ENCODE assay signal across 17 cellular contexts in genomic region chr10:22945934-22946673, GRCh38. TPM values are rescaled to one million over a fixed set of nuclear protein-coding genes. Genes with fewer than 3 reads are reported as not detected.
DNase-seq lines count a peak whose midpoint lies in the region; ATAC-seq, FAIRE-seq and TF ChIP-seq lines count a peak whose summit lies in the region.
"Had no signal": no experiment of that assay in that cellular context is flagged by ENCODE, and none has a peak within 500 bp of the region (broad histone marks: within the 10 kb centered on the region; RNA-seq: fewer than 3 reads in every experiment).

No MANE protein-coding gene starts in this region.

- H3K36me3 ChIP-seq in body of pancreas (replicated peaks in 1 of 2; ENCODE audit: insufficient read depth in 1 of 2, low read depth in 2 of 2), result no peaks in the 10 kb centered on the region
- no peaks in the 10 kb centered on the region for H3K36me3 ChIP-seq in heart right ventricle
- H3K36me3 ChIP-seq: brain microvascular endothelial cell had no signal

- H3K4me1 ChIP-seq in body of pancreas (no peaks in the 10 kb centered on the region), heart right ventricle (no peaks in the 10 kb centered on the region)

- no peaks in the 10 kb centered on the region for H3K27me3 ChIP-seq in body of pancreas
- H3K27me3 ChIP-seq in heart right ventricle, result no peaks in the 10 kb centered on the region
- H3K27me3 ChIP-seq: brain microvascular endothelial cell had no signal

- H3K9me3 ChIP-seq in body of pancreas (no peaks in the 10 kb centered on the region), heart right ventricle (peaks cover 0 to 43% (median 10%) of the 10 kb centered on the region in 11 donors)

- FAIRE-seq in GM12892 (lab: Jason Lieb, UNC) (peak; percentile 51), GM19239 (lab: Jason Lieb, UNC) (peak; percentile 86)

- intact Hi-C loops in body of pancreas (cut with DNase I) (no loop called here), heart right ventricle (cut with DNase I) (no loop called here)

- H3K4me3 ChIP-seq in body of pancreas (no peak overlapping the region), heart right ventricle (no peak overlapping the region)

- H3K27ac ChIP-seq in body of pancreas (no peak overlapping the region), heart right ventricle (no peak overlapping the region)
- H3K27ac ChIP-seq: brain microvascular endothelial cell had no signal

- 84 to 87% methylated on average over 2 of the region's 2 CpGs for whole genome bisulfite sequencing in body of pancreas, 2 donors
- WGBS in heart right ventricle, 2 donors, result 90 to 94% methylated on average over 2 of the region's 2 CpGs

- DNase-seq in GM12892 (ENCODE audit: insufficient read length) (no peak), GM19239 (ENCODE audit: insufficient read length, low spot score) (peak; percentile 9), body of pancreas (no peak), heart right ventricle (no peak), NCI-H2227 treated with DMSO at 0.1 percent for 48 hours (lab: John Stamatoyannopoulos, UW) (no peak)
- DNase-seq in stimulated activated naive CD4-positive, alpha-beta T cell treated with Interleukin-2 at 50 U/mL for 16 hours (lab: John Stamatoyannopoulos, UW), result no peak
- DNase-seq: activated naive CD4-positive, alpha-beta T cell; brain microvascular endothelial cell; Calu3; HFFc6; left cardiac atrium; NCI-H187 treated with DMSO at 0.1 percent for 48 hours; NCI-H774; stimulated activated naive CD4-positive, alpha-beta T cell; SW 1271 had no signal

- ATAC-seq in HG02588 (IDR thresholded peaks at IDR 0.05; ENCODE audit: unreplicated experiment) (peak; percentile 80), HG03196 (IDR thresholded peaks at IDR 0.05; ENCODE audit: unreplicated experiment) (peak; percentile 74), body of pancreas (no peak), heart right ventricle (no peak)
- ATAC-seq: left cardiac atrium had no signal

- TF ChIP-seq CTCF in body of pancreas (IDR thresholded peaks at IDR 0.05) (no peak), heart right ventricle (IDR thresholded peaks at IDR 0.05) (no peak)

- TF ChIP-seq POLR2A in GM12892 (IDR thresholded peaks at IDR 0.05; ENCODE audit: low read depth, low read length) (no peak), body of pancreas (IDR thresholded peaks at IDR 0.05) (no peak)

RNA-seq across cellular contexts. Expression of gene ARMC3, which starts 18.3 kb away (rescaled TPM):
- not detected for polyA plus RNA-seq in GM12892 (2012; ENCODE audit: missing spikeins)
- under 1 TPM; 0.33 to 0.52 TPM for total RNA-seq in body of pancreas
- not detected for total RNA-seq in heart right ventricle
- not detected for polyA plus RNA-seq in heart right ventricle
- total RNA-seq: HFFc6, left cardiac atrium had no signal

Comparison
In these comparisons a context has a peak if more than half of its experiments do, and no peak if none do; other contexts are left out.
1. ATAC-seq: peak in HG02588 (single experiment) and HG03196 (single experiment); none in body of pancreas (single experiment) and heart right ventricle (0 of 8).